Comparison of ENCODE assay signal across 20 cellular contexts in the genomic region with DNA sequence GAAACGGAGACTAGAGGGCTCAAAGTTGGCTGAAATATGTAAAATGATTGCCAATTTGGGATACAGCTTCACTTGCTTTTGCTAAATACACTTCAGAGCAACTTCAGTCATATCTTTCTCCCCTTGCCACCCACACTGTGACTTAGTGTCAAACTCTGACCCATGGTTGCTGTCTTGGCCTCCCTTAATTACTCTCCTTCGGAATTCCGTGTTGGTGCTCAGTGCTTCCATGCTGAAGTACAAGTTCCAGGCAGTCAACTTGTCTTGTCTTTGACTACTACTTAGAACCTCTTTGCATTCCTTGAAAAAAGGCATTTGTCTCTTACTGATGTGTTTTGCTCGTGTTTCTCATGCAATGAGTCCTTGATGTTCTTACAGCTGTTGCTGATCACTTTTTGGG.
DNase-seq lines count a peak whose midpoint lies in the region; ATAC-seq, FAIRE-seq and TF ChIP-seq lines count a peak whose summit lies in the region.
"Had no signal": no experiment of that assay in that cellular context is flagged by ENCODE, and none has a peak within 500 bp of the region (broad histone marks: within the 10 kb centered on the region; RNA-seq: fewer than 3 reads in every experiment).

No MANE protein-coding gene starts in this region.

- CTCF ChIA-PET in A673 (lab: Charles Lee) = no interaction called here

- H3K27me3 ChIP-seq in spleen (replicated peaks in 1 of 7) (no peaks in the 10 kb centered on the region), A673 (replicated peaks; ENCODE audit: insufficient read depth, low read depth, low read length, poor library complexity) (no peaks in the 10 kb centered on the region)
- H3K27me3 ChIP-seq: esophagus squamous epithelium, gastroesophageal sphincter, ovary, right atrium auricular region had no signal

- peaks cover 69% of the 10 kb centered on the region for H3K4me1 Mint-ChIP-seq in activated T-cell treated with anti-CD3 and anti-CD28 coated beads, Interleukin-2, amount 50 U/mL, for 4 hours (ENCODE audit: low read depth)
- peaks cover 75% of the 10 kb centered on the region for H3K4me1 Mint-ChIP-seq in activated naive CD8-positive, alpha-beta T cell (ENCODE audit: low read depth)

- peaks cover 4% of the 10 kb centered on the region for H3K9me3 Mint-ChIP-seq in activated T-cell treated with anti-CD3 and anti-CD28 coated beads, Interleukin-2, amount 50 U/mL, for 4 hours
- H3K9me3 Mint-ChIP-seq in activated naive CD8-positive, alpha-beta T cell (ENCODE audit: low read depth) = peaks cover 7% of the 10 kb centered on the region

- H3K4me3 ChIP-seq in spleen = no peak overlapping the region
- H3K4me3 ChIP-seq in A673 (ENCODE audit: low read depth, low read length, poor library complexity, severe bottlenecking) = no peak overlapping the region
- H3K4me3 ChIP-seq: esophagus squamous epithelium, gastroesophageal sphincter, GM23248, ovary, right atrium auricular region had no signal

- H3K4me3 Mint-ChIP-seq in activated T-cell treated with anti-CD3 and anti-CD28 coated beads, Interleukin-2, amount 50 U/mL, for 4 hours = peak overlapping the region; percentile 75
- H3K4me3 Mint-ChIP-seq in activated naive CD8-positive, alpha-beta T cell = peak overlapping the region; percentile 64
- H3K4me3 Mint-ChIP-seq: CD14-positive monocyte had no signal

- H3K36me3 ChIP-seq in spleen (no peaks in the 10 kb centered on the region), A673 (ENCODE audit: insufficient read depth, low read length, poor library complexity, severe bottlenecking) (no peaks in the 10 kb centered on the region)
- H3K36me3 ChIP-seq: esophagus squamous epithelium, gastroesophageal sphincter, ovary, right atrium auricular region had no signal

- BruUV-seq in A673 (replicated peaks; lab: Mats Ljungman, UMichigan) = no TSS peak

- DNase-seq in activated T-cell treated with anti-CD3 and anti-CD28 coated beads, Interleukin-2, amount 50 U/mL, for 4 hours = no peak
- DNase-seq in activated T-cell treated with anti-CD3 and anti-CD28 coated beads for 4 hours (no peak), GM18507 (ENCODE audit: extremely low spot score, insufficient read length, low read depth) (no peak), spleen (no peak), A673 (ENCODE audit: low spot score) (no peak), GDM1 (lab: John Stamatoyannopoulos, UW) (no peak), NCI-H2227 (lab: John Stamatoyannopoulos, UW; ENCODE audit: unreplicated experiment) (no peak)
- DNase-seq: activated CD4-positive, alpha-beta T cell treated with anti-CD3 and anti-CD28 coated beads, Interleukin-2, amount 50 U/mL, for 48 hours; activated gamma-delta T cell; esophagus squamous epithelium; GM23248; mammary epithelial cell; NCI-H1436 treated with DMSO at 0.1 percent for 48 hours; NCI-H526; ovary had no signal

- no peaks in the 10 kb centered on the region for H3K27me3 Mint-ChIP-seq in activated T-cell treated with anti-CD3 and anti-CD28 coated beads, Interleukin-2, amount 50 U/mL, for 4 hours (ENCODE audit: low read depth)
- no peaks in the 10 kb centered on the region for H3K27me3 Mint-ChIP-seq in activated naive CD8-positive, alpha-beta T cell

- 72 to 83% (median 78%) methylated on average over 4 of the region's 4 CpGs for WGBS in spleen, 5 donors

- peak overlapping the region in 7 of 8 donors; percentile 61 to 84 (median 72) for H3K27ac ChIP-seq in spleen
- H3K27ac ChIP-seq in A673 (ENCODE audit: low read depth, low read length, poor library complexity, severe bottlenecking) = no peak overlapping the region
- H3K27ac ChIP-seq: gastroesophageal sphincter, GM23248, HL-60, ovary, right atrium auricular region had no signal

- H3K36me3 Mint-ChIP-seq in activated T-cell treated with anti-CD3 and anti-CD28 coated beads, Interleukin-2, amount 50 U/mL, for 4 hours (ENCODE audit: insufficient read depth) = peaks cover 5% of the 10 kb centered on the region
- H3K36me3 Mint-ChIP-seq in activated naive CD8-positive, alpha-beta T cell = peaks cover 11% of the 10 kb centered on the region

- FAIRE-seq in GM18507 (lab: Jason Lieb, UNC) = peak; percentile 5

- peak overlapping the region; percentile 97 for H3K27ac Mint-ChIP-seq in activated naive CD8-positive, alpha-beta T cell

- ATAC-seq in activated T-cell treated with anti-CD3 and anti-CD28 coated beads, Interleukin-2, amount 50 U/mL, for 4 hours = peak in 1 of 2 donors; percentile 8
- ATAC-seq: gastroesophageal sphincter had no signal

- no peak for TF ChIP-seq CTCF in spleen (IDR thresholded peaks at IDR 0.05 in 8 of 11, conservative IDR thresholded peaks at IDR 0.05 in 3 of 11)
- no peak for TF ChIP-seq CTCF in A673 (conservative IDR thresholded peaks at IDR 0.05; ENCODE audit: low read depth, low read length)

- POLR2A ChIA-PET in A673 (lab: Charles Lee; ENCODE audit: low non-redundant PET) = no interaction called here

- intact Hi-C loops in spleen (cut with DNase I; ENCODE audit: low total_unique reads) = no loop called here
- intact Hi-C loops in A673 (cut with micrococcal nuclease; ENCODE audit: unreplicated experiment) = no loop called here

- TF ChIP-seq POLR2A in spleen (IDR thresholded peaks at IDR 0.05) = no peak

- peaks cover 0 to 41% (median 10%) of the 10 kb centered on the region in 6 donors for H3K4me1 ChIP-seq in spleen
- peaks cover 5% of the 10 kb centered on the region for H3K4me1 ChIP-seq in A673 (ENCODE audit: insufficient read depth, low read length, poor library complexity, severe bottlenecking)
- H3K4me1 ChIP-seq: esophagus squamous epithelium, gastroesophageal sphincter, right atrium auricular region had no signal

- H3K9me3 ChIP-seq in spleen = peaks cover 0 to 3% (median 0%) of the 10 kb centered on the region in 8 donors
- H3K9me3 ChIP-seq in A673 (ENCODE audit: low read depth, low read length, poor library complexity, severe bottlenecking) = no peaks in the 10 kb centered on the region
- H3K9me3 ChIP-seq: esophagus squamous epithelium, gastroesophageal sphincter, ovary, right atrium auricular region had no signal
